ENCODE assay signal across 8 cellular contexts in the genomic region with DNA sequence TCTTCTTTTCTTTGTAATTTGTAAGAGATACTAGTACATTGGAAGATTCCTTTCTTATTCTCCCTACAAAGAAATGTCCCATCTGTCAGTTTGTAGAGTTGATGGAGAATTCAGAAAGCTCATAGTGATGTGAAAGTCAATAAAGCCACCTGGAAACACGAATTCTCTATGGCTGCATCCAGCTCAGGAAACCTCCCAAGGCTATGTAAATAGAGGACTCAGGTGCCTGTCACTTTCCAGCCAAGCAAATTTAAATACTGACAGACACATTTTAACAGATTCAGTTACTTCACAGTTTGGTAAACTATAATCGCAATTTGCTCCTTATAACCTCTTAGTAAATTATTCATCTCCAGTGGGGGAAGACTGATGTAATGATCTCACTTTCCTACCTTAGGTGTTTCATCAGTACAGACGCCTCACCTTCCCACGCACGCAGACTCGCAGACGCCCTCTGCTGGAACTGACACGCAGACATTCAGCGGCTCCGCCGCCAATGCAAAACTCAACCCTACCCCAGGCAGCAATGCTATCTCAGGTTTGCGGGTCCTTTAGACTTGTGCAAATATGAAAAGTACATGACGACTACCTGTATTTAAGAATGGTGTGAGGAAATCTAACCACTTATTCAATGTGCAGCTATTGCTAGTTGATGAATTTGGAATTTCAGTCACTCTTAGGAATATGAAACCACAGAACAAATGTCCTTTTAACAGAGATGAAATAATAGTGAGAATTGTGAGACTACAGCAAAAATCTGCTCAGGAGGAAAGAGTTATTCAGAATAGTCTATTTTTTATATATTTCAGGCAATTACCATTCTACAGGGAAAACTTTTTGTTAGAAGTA.
A peak's percentile ranks its signal among the peaks of the same experiment; 100 is the strongest.
DNase-seq lines count a peak whose midpoint lies in the region; ATAC-seq and TF ChIP-seq lines count a peak whose summit lies in the region.

No MANE protein-coding gene starts in this region.

- H3K4me3 Mint-ChIP-seq in activated CD8-positive, alpha-beta T cell treated with anti-CD3 and anti-CD28 coated beads for 36 hours = peak overlapping the region; percentile 36
- peak overlapping the region in 2 of 8 donors; percentile 16 to 35 for H3K4me3 Mint-ChIP-seq in naive B cell
- H3K4me3 Mint-ChIP-seq in stimulated activated memory B cell treated with anti-CD40 and anti-IgM and Interleukin-4, amounts not matched to agents 10 μg/mL and 1 μg/mL and 100 μg/mL, for 72 hours = peak overlapping the region; percentile 34

- H3K36me3 ChIP-seq in effector memory CD4-positive, alpha-beta T cell (ENCODE audit: control insufficient read depth, insufficient read depth, low read length) = peaks cover 79% of the 10 kb centered on the region
- H3K36me3 ChIP-seq in gastroesophageal sphincter = no peaks in the 10 kb centered on the region

- WGBS in gastroesophageal sphincter (ENCODE audit: low coverage in 1 of 2), 2 donors = 5 to 13% methylated on average over 11 of the region's 13 CpGs

- H3K9me3 Mint-ChIP-seq in activated CD8-positive, alpha-beta T cell treated with anti-CD3 and anti-CD28 coated beads for 36 hours = no peaks in the 10 kb centered on the region
- no peaks in the 10 kb centered on the region for H3K9me3 Mint-ChIP-seq in naive B cell
- H3K9me3 Mint-ChIP-seq in stimulated activated memory B cell treated with anti-CD40 and anti-IgM and Interleukin-4, amounts not matched to agents 10 μg/mL and 1 μg/mL and 100 μg/mL, for 72 hours = no peaks in the 10 kb centered on the region

- no peaks in the 10 kb centered on the region for H3K27me3 ChIP-seq in effector memory CD4-positive, alpha-beta T cell (replicated peaks; ENCODE audit: control insufficient read depth, insufficient read depth, low read length, poor library complexity, severe bottlenecking)
- H3K27me3 ChIP-seq in gastroesophageal sphincter = no peaks in the 10 kb centered on the region

- TF ChIP-seq EP300 in gastroesophageal sphincter (IDR thresholded peaks at IDR 0.05) = no peak

- TF ChIP-seq POLR2A in gastroesophageal sphincter (IDR thresholded peaks at IDR 0.05) = no peak

- DNase-seq in EH (ENCODE audit: low read depth) (peak; percentile 47), NCI-H1105 (lab: John Stamatoyannopoulos, UW) (peak; percentile 36), naive B cell (no peak), A172 (ENCODE audit: low spot score) (no peak)
- peak; percentile 86 for DNase-seq in activated CD8-positive, alpha-beta T cell treated with anti-CD3 and anti-CD28 coated beads for 36 hours
- DNase-seq in effector memory CD4-positive, alpha-beta T cell = peak; percentile 38 to 55 (median 49)

- peak; percentile 81 for ATAC-seq in activated CD8-positive, alpha-beta T cell treated with anti-CD3 and anti-CD28 coated beads for 36 hours
- ATAC-seq in naive B cell (ENCODE audit: low read depth in 2 of 2) (peak; percentile 26 to 47), gastroesophageal sphincter (no peak)
- no peak for ATAC-seq in stimulated activated memory B cell treated with anti-CD40 and anti-IgM and Interleukin-4, amounts not matched to agents 10 μg/mL and 1 μg/mL and 100 μg/mL, for 72 hours

- intact Hi-C loops in activated CD8-positive, alpha-beta T cell treated with anti-CD3 and anti-CD28 coated beads for 36 hours (cut with micrococcal nuclease) = no loop called here

- H3K4me3 ChIP-seq in effector memory CD4-positive, alpha-beta T cell (ENCODE audit: insufficient read depth, low read depth, low read length, poor library complexity, severe bottlenecking) = no peak overlapping the region
- H3K4me3 ChIP-seq in gastroesophageal sphincter = no peak overlapping the region

- H3K36me3 Mint-ChIP-seq in activated CD8-positive, alpha-beta T cell treated with anti-CD3 and anti-CD28 coated beads for 36 hours (ENCODE audit: low read depth) = peaks cover 81% of the 10 kb centered on the region
- H3K36me3 Mint-ChIP-seq in naive B cell = peaks cover 35 to 37% of the 10 kb centered on the region in 2 donors
- H3K36me3 Mint-ChIP-seq in stimulated activated memory B cell treated with anti-CD40 and anti-IgM and Interleukin-4, amounts not matched to agents 10 μg/mL and 1 μg/mL and 100 μg/mL, for 72 hours = peaks cover 75% of the 10 kb centered on the region

- peaks cover 79% of the 10 kb centered on the region for H3K4me1 Mint-ChIP-seq in activated CD8-positive, alpha-beta T cell treated with anti-CD3 and anti-CD28 coated beads for 36 hours (ENCODE audit: low read depth)
- peaks cover 46 to 72% (median 66%) of the 10 kb centered on the region in 3 donors for H3K4me1 Mint-ChIP-seq in naive B cell
- H3K4me1 Mint-ChIP-seq in stimulated activated memory B cell treated with anti-CD40 and anti-IgM and Interleukin-4, amounts not matched to agents 10 μg/mL and 1 μg/mL and 100 μg/mL, for 72 hours = peaks cover 52% of the 10 kb centered on the region

- CTCF ChIA-PET in activated CD8-positive, alpha-beta T cell treated with anti-CD3 and anti-CD28 coated beads for 36 hours (lab: Charles Lee) = interaction anchor here (0.7 to 1.5 kb wide), 7 partner anchors 9 to 33 kb away, joined by 3 to 7 read pairs (median 3); no protein-coding TSS in a partner anchor

- no peaks in the 10 kb centered on the region for H3K9me3 ChIP-seq in effector memory CD4-positive, alpha-beta T cell (ENCODE audit: control insufficient read depth, low read length)
- H3K9me3 ChIP-seq in gastroesophageal sphincter = no peaks in the 10 kb centered on the region

- no peaks in the 10 kb centered on the region for H3K27me3 Mint-ChIP-seq in activated CD8-positive, alpha-beta T cell treated with anti-CD3 and anti-CD28 coated beads for 36 hours
- no peaks in the 10 kb centered on the region for H3K27me3 Mint-ChIP-seq in naive B cell
- H3K27me3 Mint-ChIP-seq in stimulated activated memory B cell treated with anti-CD40 and anti-IgM and Interleukin-4, amounts not matched to agents 10 μg/mL and 1 μg/mL and 100 μg/mL, for 72 hours = no peaks in the 10 kb centered on the region

- POLR2A ChIA-PET in activated CD8-positive, alpha-beta T cell treated with anti-CD3 and anti-CD28 coated beads for 36 hours (lab: Charles Lee) = interaction anchor here (1.5 to 2.2 kb wide), 2 partner anchors 10 to 17 kb away, joined by 3 to 7 read pairs; no protein-coding TSS in a partner anchor

- H3K4me1 ChIP-seq in effector memory CD4-positive, alpha-beta T cell (ENCODE audit: control insufficient read depth, insufficient read depth, low read length, poor library complexity, severe bottlenecking) = peaks cover 29% of the 10 kb centered on the region
- no peaks in the 10 kb centered on the region for H3K4me1 ChIP-seq in gastroesophageal sphincter

- peak overlapping the region; percentile 38 for H3K27ac ChIP-seq in effector memory CD4-positive, alpha-beta T cell (ENCODE audit: insufficient read depth, low read length, poor library complexity, severe bottlenecking)
- no peak overlapping the region for H3K27ac ChIP-seq in gastroesophageal sphincter

- H3K27ac Mint-ChIP-seq in activated CD8-positive, alpha-beta T cell treated with anti-CD3 and anti-CD28 coated beads for 36 hours = peak overlapping the region; percentile 82
- peak overlapping the region in 4 of 6 donors; percentile 61 to 82 (median 74) for H3K27ac Mint-ChIP-seq in naive B cell
- H3K27ac Mint-ChIP-seq in stimulated activated memory B cell treated with anti-CD40 and anti-IgM and Interleukin-4, amounts not matched to agents 10 μg/mL and 1 μg/mL and 100 μg/mL, for 72 hours = peak overlapping the region; percentile 80

- peak; percentile 79 for TF ChIP-seq CTCF in activated CD8-positive, alpha-beta T cell treated with anti-CD3 and anti-CD28 coated beads for 36 hours (IDR thresholded peaks at IDR 0.05)
- TF ChIP-seq CTCF in gastroesophageal sphincter (IDR thresholded peaks at IDR 0.05) = peak in 2 of 4 experiments; percentile 16 to 53

Comparison
In these comparisons a context has a peak if more than half of its experiments do, and no peak if none do; other contexts are left out.
1. DNase-seq: peak in EH (single experiment), NCI-H1105 (single experiment), activated CD8-positive, alpha-beta T cell treated with anti-CD3 and anti-CD28 coated beads for 36 hours (single experiment) and effector memory CD4-positive, alpha-beta T cell (3 of 3); none in naive B cell (single experiment) and A172 (single experiment).
2. ATAC-seq: peak in activated CD8-positive, alpha-beta T cell treated with anti-CD3 and anti-CD28 coated beads for 36 hours (single experiment) and naive B cell (2 of 2); none in stimulated activated memory B cell treated with anti-CD40 and anti-IgM and Interleukin-4, amounts not matched to agents 10 μg/mL and 1 μg/mL and 100 μg/mL, for 72 hours (single experiment) and gastroesophageal sphincter (single experiment).
3. Peak in every context shown above with its lines, with median percentiles within 50 percentile points of each other: H3K27ac Mint-ChIP-seq.